Comparison of ENCODE assay signal across 20 cellular contexts in the genomic region with DNA sequence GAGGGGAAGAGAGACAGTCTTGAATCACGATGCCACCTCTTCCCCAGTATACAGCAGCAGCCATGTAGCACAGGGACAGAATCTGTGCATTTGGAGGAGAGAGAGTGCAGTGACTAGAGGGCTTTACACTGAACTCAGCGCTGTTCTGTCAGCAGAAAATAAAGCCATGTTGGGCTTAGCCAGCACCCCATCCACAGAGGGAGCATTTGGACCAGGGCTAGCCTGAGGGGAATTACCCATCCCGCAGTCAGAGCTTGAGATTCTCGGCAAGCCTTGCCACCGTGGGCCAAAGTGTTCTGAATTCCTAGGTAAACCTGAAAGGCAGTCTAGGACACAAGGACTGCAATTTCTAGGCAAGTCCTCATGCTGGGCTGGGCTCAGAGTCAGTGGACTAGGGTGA.
"Had no signal": no experiment of that assay in that cellular context is flagged by ENCODE, and none has a peak within 500 bp of the region (broad histone marks: within the 10 kb centered on the region; RNA-seq: fewer than 3 reads in every experiment).

No MANE protein-coding gene starts in this region.

- H3K4me3 Mint-ChIP-seq: effector memory CD8-positive, alpha-beta T cell; mesothelial cell of epicardium; natural killer cell; neural crest cell had no signal

- H3K36me3 Mint-ChIP-seq: mesothelial cell of epicardium, natural killer cell had no signal

- H3K4me3 ChIP-seq: gastrocnemius medialis, heart right ventricle, right atrium auricular region, sigmoid colon, skin epidermis, stomach, thoracic aorta, transverse colon had no signal

- H3K9me3 ChIP-seq: gastrocnemius medialis, heart right ventricle, right atrium auricular region, sigmoid colon, stomach, thoracic aorta, transverse colon had no signal

- H3K27ac ChIP-seq: gastrocnemius medialis, heart right ventricle, right atrium auricular region, sigmoid colon, skin epidermis, stomach, thoracic aorta, transverse colon had no signal

- ATAC-seq: effector memory CD8-positive, alpha-beta T cell; gastrocnemius medialis; heart right ventricle; left lobe of liver; natural killer cell had no signal

- H3K27me3 ChIP-seq: gastrocnemius medialis, heart right ventricle, right atrium auricular region, sigmoid colon, stomach, transverse colon had no signal

- FAIRE-seq: endothelial cell of umbilical vein, islet of Langerhans, urothelium cell line had no signal

- H3K4me1 Mint-ChIP-seq: mesothelial cell of epicardium, natural killer cell, neural crest cell had no signal

- H3K36me3 ChIP-seq: gastrocnemius medialis, heart right ventricle, right atrium auricular region, sigmoid colon, stomach, thoracic aorta, transverse colon had no signal

- H3K9me3 Mint-ChIP-seq: effector memory CD8-positive, alpha-beta T cell; natural killer cell had no signal

- DNase-seq: effector memory CD8-positive, alpha-beta T cell; gastrocnemius medialis; heart right ventricle; mammary epithelial cell; natural killer cell; sigmoid colon; stimulated activated CD4-positive, alpha-beta T cell treated with anti-CD3 and anti-CD28 coated beads, Interleukin-2, amount 100 ng/mL, for 24 hours; stimulated activated CD4-positive, alpha-beta T cell treated with anti-CD3 and anti-CD28 coated beads, Interleukin-4, amount 100 ng/mL, for 4 hours; stimulated activated naive CD4-positive, alpha-beta T cell; stomach; transverse colon had no signal

- H3K27me3 Mint-ChIP-seq: effector memory CD8-positive, alpha-beta T cell had no signal

- H3K4me1 ChIP-seq: gastrocnemius medialis, heart right ventricle, right atrium auricular region, sigmoid colon, stomach had no signal

- H3K27ac Mint-ChIP-seq: effector memory CD8-positive, alpha-beta T cell; mesothelial cell of epicardium; natural killer cell had no signal
